9 cellular contexts compared by ENCODE assay signal in genomic region chr19:4009990-4010807, GRCh38. TPM values are rescaled to one million over a fixed set of nuclear protein-coding genes. Genes with fewer than 3 reads are reported as not detected.
DNase-seq lines count a peak whose midpoint lies in the region; ATAC-seq and TF ChIP-seq lines count a peak whose summit lies in the region.
"Had no signal": no experiment of that assay in that cellular context is flagged by ENCODE, and none has a peak within 500 bp of the region (broad histone marks: within the 10 kb centered on the region; RNA-seq: fewer than 3 reads in every experiment).

No MANE protein-coding gene starts in this region.

- POLR2A ChIA-PET in activated CD8-positive, alpha-beta T cell treated with anti-CD3 and anti-CD28 coated beads for 36 hours (lab: Charles Lee), result interaction anchor here (1.0 to 1.9 kb wide), 3 partner anchors 22 to 220 kb away, joined by 3 to 5 read pairs (median 3); no protein-coding TSS in a partner anchor

- peaks cover 34% of the 10 kb centered on the region for H3K4me1 Mint-ChIP-seq in activated CD8-positive, alpha-beta T cell treated with anti-CD3 and anti-CD28 coated beads for 36 hours (ENCODE audit: low read depth)

- WGBS in hepatocyte (ENCODE audit: low lambda C conversion rate, missing lambda C conversion rate), result 63% methylated on average over 24 of the region's 24 CpGs

- no peaks in the 10 kb centered on the region for H3K27me3 Mint-ChIP-seq in activated CD8-positive, alpha-beta T cell treated with anti-CD3 and anti-CD28 coated beads for 36 hours

- no peak overlapping the region for H3K4me3 Mint-ChIP-seq in activated CD8-positive, alpha-beta T cell treated with anti-CD3 and anti-CD28 coated beads for 36 hours

- H3K27ac ChIP-seq in SJCRH30, result peak overlapping the region; percentile 48
- no peak overlapping the region for H3K27ac ChIP-seq in hepatocyte

- no peaks in the 10 kb centered on the region for H3K9me3 ChIP-seq in SJCRH30 (replicated peaks)
- H3K9me3 ChIP-seq in hepatocyte (ENCODE audit: low read depth), result no peaks in the 10 kb centered on the region
- H3K9me3 ChIP-seq in skeletal muscle satellite cell (replicated peaks; ENCODE audit: low read length), result no peaks in the 10 kb centered on the region

- intact Hi-C loops in activated CD8-positive, alpha-beta T cell treated with anti-CD3 and anti-CD28 coated beads for 36 hours (cut with micrococcal nuclease), result no loop called here

- H3K36me3 ChIP-seq in SJCRH30 (peaks cover 10% of the 10 kb centered on the region; the same call in 1 of the 2 replicates), hepatocyte (replicated peaks; ENCODE audit: insufficient read depth, low read depth) (no peaks in the 10 kb centered on the region), skeletal muscle satellite cell (ENCODE audit: insufficient read depth, low read length) (peaks cover 30% of the 10 kb centered on the region)

- in situ Hi-C loops in G401 (cut with HindIII; ENCODE audit: low sequenced_read_pairs), result no loop called here

- peak overlapping the region; percentile 16; the same call in 1 of the 2 replicates for H3K4me3 ChIP-seq in SJCRH30
- no peak overlapping the region for H3K4me3 ChIP-seq in hepatocyte
- no peak overlapping the region for H3K4me3 ChIP-seq in skeletal muscle satellite cell (ENCODE audit: low read length)

- no peak for TF ChIP-seq CTCF in hepatocyte (IDR thresholded peaks at IDR 0.05; ENCODE audit: poor library complexity)
- no peak for TF ChIP-seq CTCF in activated CD8-positive, alpha-beta T cell treated with anti-CD3 and anti-CD28 coated beads for 36 hours (IDR thresholded peaks at IDR 0.05)

- H4K20me1 ChIP-seq in hepatocyte (ENCODE audit: insufficient read depth, poor library complexity, severe bottlenecking), result peaks cover 64% of the 10 kb centered on the region

- CTCF ChIA-PET in activated CD8-positive, alpha-beta T cell treated with anti-CD3 and anti-CD28 coated beads for 36 hours (lab: Charles Lee), result interaction anchor here (3.2 kb wide), 1 partner anchor 129 kb away, joined by 12 read pairs; no protein-coding TSS in a partner anchor

- H3K9ac ChIP-seq in skeletal muscle satellite cell (ENCODE audit: low read depth, low read length), result peak overlapping the region; percentile 41

- H3K27me3 ChIP-seq in SJCRH30, result no peaks in the 10 kb centered on the region
- H3K27me3 ChIP-seq in hepatocyte, result no peaks in the 10 kb centered on the region
- H3K27me3 ChIP-seq in skeletal muscle satellite cell (ENCODE audit: control insufficient read depth, insufficient read depth, low read length), result no peaks in the 10 kb centered on the region

- H3K9me3 Mint-ChIP-seq in activated CD8-positive, alpha-beta T cell treated with anti-CD3 and anti-CD28 coated beads for 36 hours, result no peaks in the 10 kb centered on the region

- peaks cover 23% of the 10 kb centered on the region for H3K4me1 ChIP-seq in SJCRH30
- H3K4me1 ChIP-seq in hepatocyte (ENCODE audit: insufficient read depth), result peaks cover 36% of the 10 kb centered on the region
- peaks cover 29% of the 10 kb centered on the region for H3K4me1 ChIP-seq in skeletal muscle satellite cell (ENCODE audit: control insufficient read depth, insufficient read depth, low read length)

- H3K9me2 ChIP-seq in hepatocyte (replicated peaks; ENCODE audit: insufficient read depth), result no peaks in the 10 kb centered on the region

- H3K4me2 ChIP-seq in hepatocyte, result peak overlapping the region; percentile 98
- H3K4me2 ChIP-seq in skeletal muscle satellite cell (ENCODE audit: low read length), result peak overlapping the region; percentile 92

- H3K36me3 Mint-ChIP-seq in activated CD8-positive, alpha-beta T cell treated with anti-CD3 and anti-CD28 coated beads for 36 hours (ENCODE audit: low read depth), result no peaks in the 10 kb centered on the region

- H2AFZ ChIP-seq in hepatocyte, result no peak overlapping the region

- H3K79me2 ChIP-seq in hepatocyte, result peaks cover 80% of the 10 kb centered on the region

- DNase-seq in G401 (ENCODE audit: low spot score) (peak; percentile 81), SJCRH30 (peak; percentile 79 to 83), hepatocyte (ENCODE audit: low spot score) (peak; percentile 21), iPS-NIHi7 (ENCODE audit: extremely low spot score) (no peak), RKO (ENCODE audit: low spot score) (no peak)
- no peak for DNase-seq in activated CD8-positive, alpha-beta T cell treated with anti-CD3 and anti-CD28 coated beads for 36 hours
- DNase-seq: NCI-H1105 treated with DMSO at 0.1 percent for 48 hours, SHP77 had no signal

- no peak for ATAC-seq in activated CD8-positive, alpha-beta T cell treated with anti-CD3 and anti-CD28 coated beads for 36 hours

- H3K27ac Mint-ChIP-seq in activated CD8-positive, alpha-beta T cell treated with anti-CD3 and anti-CD28 coated beads for 36 hours, result no peak overlapping the region

RNA-seq across cellular contexts. Expression of gene PIAS4, which starts 2.7 kb away (rescaled TPM):
- total RNA-seq in G401 (2014; rRNA removed; shearing (Covaris generic)), result 24.7 and 45.7 TPM in 2 replicates
- total RNA-seq in SJCRH30 (2014; rRNA removed; shearing (Covaris generic)), result 32.8 and 35.1 TPM in 2 replicates
- total RNA-seq in hepatocyte, result 16.7 and 18.1 TPM in 2 replicates
- 8.3 and 15.0 TPM in 2 replicates for polyA plus RNA-seq in hepatocyte
- 13.9 and 17.0 TPM in 2 replicates for total RNA-seq in skeletal muscle satellite cell (2012; rRNA removed)
- total RNA-seq in activated CD8-positive, alpha-beta T cell treated with anti-CD3 and anti-CD28 coated beads for 36 hours, result 10 to 100 TPM; 22.2 TPM

RNA-seq across cellular contexts. Expression of gene EEF2, which starts 24.9 kb away (rescaled TPM):
- 2,932 and 3,263 TPM in 2 replicates for total RNA-seq in G401 (2014; rRNA removed; shearing (Covaris generic))
- total RNA-seq in SJCRH30 (2014; rRNA removed; shearing (Covaris generic)), result 1,658 and 1,674 TPM in 2 replicates
- 1,740 and 1,817 TPM in 2 replicates for total RNA-seq in hepatocyte
- polyA plus RNA-seq in hepatocyte, result 444 and 526 TPM in 2 replicates
- 2,770 and 2,827 TPM in 2 replicates for total RNA-seq in skeletal muscle satellite cell (2012; rRNA removed)
- 1,000 to 10,000 TPM; 3,533 to 3,625 TPM for total RNA-seq in activated CD8-positive, alpha-beta T cell treated with anti-CD3 and anti-CD28 coated beads for 36 hours

RNA-seq across cellular contexts. Expression of gene DAPK3, which starts 39.3 kb away (rescaled TPM):
- total RNA-seq in G401 (2014; rRNA removed; shearing (Covaris generic)), result 171 and 247 TPM in 2 replicates
- total RNA-seq in SJCRH30 (2014; rRNA removed; shearing (Covaris generic)), result 39.1 and 41.9 TPM in 2 replicates
- total RNA-seq in hepatocyte, result 113 and 140 TPM in 2 replicates
- polyA plus RNA-seq in hepatocyte, result 103 and 123 TPM in 2 replicates
- 56.8 and 81.9 TPM in 2 replicates for total RNA-seq in skeletal muscle satellite cell (2012; rRNA removed)
- 10 to 100 TPM; 27.2 to 27.5 TPM for total RNA-seq in activated CD8-positive, alpha-beta T cell treated with anti-CD3 and anti-CD28 coated beads for 36 hours

RNA-seq across cellular contexts. Expression of gene ZBTB7A, which starts 56.5 kb away (rescaled TPM):
- 12.8 and 13.3 TPM in 2 replicates for total RNA-seq in G401 (2014; rRNA removed; shearing (Covaris generic))
- total RNA-seq in SJCRH30 (2014; rRNA removed; shearing (Covaris generic)), result 8.2 and 8.6 TPM in 2 replicates
- total RNA-seq in hepatocyte, result 19.2 and 23.3 TPM in 2 replicates
- polyA plus RNA-seq in hepatocyte, result 46.1 and 46.2 TPM in 2 replicates
- 34.0 and 36.7 TPM in 2 replicates for total RNA-seq in skeletal muscle satellite cell (2012; rRNA removed)
- 10 to 100 TPM; 46.6 TPM for total RNA-seq in activated CD8-positive, alpha-beta T cell treated with anti-CD3 and anti-CD28 coated beads for 36 hours

Comparison
In these comparisons a context has a peak if more than half of its experiments do, and no peak if none do; other contexts are left out.
1. DNase-seq: peak in G401 (single experiment), SJCRH30 (2 of 2) and hepatocyte (single experiment); none in activated CD8-positive, alpha-beta T cell treated with anti-CD3 and anti-CD28 coated beads for 36 hours (single experiment), iPS-NIHi7 (single experiment) and RKO (single experiment).